ENCODE assay signal across 26 cellular contexts in the genomic region with DNA sequence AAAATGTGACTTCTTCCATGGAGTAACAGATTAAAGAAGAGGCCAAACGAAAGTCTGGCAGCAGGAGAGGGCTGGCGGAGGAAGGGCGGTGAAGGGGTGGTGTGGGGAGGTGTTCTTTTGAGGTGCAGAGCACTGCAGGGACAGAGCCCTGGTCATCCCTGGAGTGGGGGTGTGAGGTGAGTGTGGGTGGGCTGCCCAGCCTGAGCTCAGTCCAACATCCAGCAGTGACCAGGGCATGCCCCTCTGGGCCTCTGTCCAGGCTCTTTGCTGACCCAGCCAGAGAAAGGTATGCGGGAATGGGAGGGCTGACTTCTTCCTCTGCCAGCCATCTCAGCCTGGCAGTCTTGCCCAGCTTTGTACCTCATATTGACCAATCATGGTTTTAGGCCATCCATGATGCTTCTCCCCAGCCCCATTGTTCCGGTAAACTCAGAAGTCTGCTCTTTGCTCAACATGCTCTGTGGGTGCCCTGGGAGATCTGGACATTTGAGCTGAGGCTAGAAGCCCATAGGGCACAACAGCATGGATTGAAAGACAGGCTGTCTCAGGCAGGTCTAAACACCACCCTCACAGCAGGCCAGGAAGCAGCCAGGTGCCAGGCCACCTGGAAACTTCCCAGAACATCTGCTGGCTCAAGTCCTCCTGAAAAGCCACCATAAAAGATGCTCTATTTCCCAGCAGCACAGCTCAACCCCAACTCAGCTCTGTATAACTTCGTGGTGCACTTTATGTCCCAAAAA. TPM values are rescaled to one million over a fixed set of nuclear protein-coding genes. Genes with fewer than 3 reads are reported as not detected.
A peak's percentile ranks its signal among the peaks of the same experiment; 100 is the strongest.
DNase-seq lines count a peak whose midpoint lies in the region; ATAC-seq, FAIRE-seq and TF ChIP-seq lines count a peak whose summit lies in the region.
"Had no signal": no experiment of that assay in that cellular context is flagged by ENCODE, and none has a peak within 500 bp of the region (broad histone marks: within the 10 kb centered on the region; RNA-seq: fewer than 3 reads in every experiment).

No MANE protein-coding gene starts in this region.

- H3K9ac ChIP-seq in IMR-90 (ENCODE audit: low read depth, low read length) = no peak overlapping the region
- H3K9ac ChIP-seq: parathyroid adenoma had no signal

- H3K4me2 ChIP-seq in IMR-90 (ENCODE audit: low read depth, low read length) = no peak overlapping the region

- H3K9me3 ChIP-seq in IMR-90 (ENCODE audit: control insufficient read depth, insufficient read depth, low read length) (no peaks in the 10 kb centered on the region), upper lobe of left lung (no peaks in the 10 kb centered on the region)
- H3K9me3 ChIP-seq: adrenal gland, sigmoid colon, tibial nerve had no signal

- FAIRE-seq in bronchial epithelial cell (lab: Jason Lieb, UNC) = no peak
- FAIRE-seq: frontal cortex, G401.6, H54 had no signal

- POLR2A ChIA-PET in IMR-90 (lab: Charles Lee; ENCODE audit: unreplicated experiment) = no interaction called here

- H2AFZ ChIP-seq in IMR-90 (replicated peaks; ENCODE audit: low read length, poor library complexity) = no peak overlapping the region
- H2AFZ ChIP-seq: parathyroid adenoma had no signal

- H3K14ac ChIP-seq in IMR-90 (replicated peaks; ENCODE audit: low read depth, low read length) = no peak overlapping the region

- no peak overlapping the region for H3K4ac ChIP-seq in IMR-90 (ENCODE audit: low read depth, low read length)

- no peak overlapping the region for H4K5ac ChIP-seq in IMR-90 (ENCODE audit: low read depth, low read length)

- CTCF ChIA-PET in IMR-90 (lab: Yijun Ruan, JAX) = no interaction called here

- H4K91ac ChIP-seq in IMR-90 (ENCODE audit: insufficient read depth, low read depth, low read length) = no peak overlapping the region

- no peak for TF ChIP-seq POLR2A in IMR-90 (IDR thresholded peaks at IDR 0.05; ENCODE audit: low read depth, low read length)
- TF ChIP-seq POLR2A in upper lobe of left lung (IDR thresholded peaks at IDR 0.05) = no peak

- no peak for TF ChIP-seq CTCF in IMR-90 (conservative IDR thresholded peaks at IDR 0.05; ENCODE audit: low read depth, low read length)
- no peak for TF ChIP-seq CTCF in bronchial epithelial cell (IDR thresholded peaks at IDR 0.05; ENCODE audit: insufficient read depth, low read length, severe bottlenecking)
- TF ChIP-seq CTCF in GM13977 (IDR thresholded peaks at IDR 0.05; ENCODE audit: extremely low read depth, insufficient read depth, missing control alignments) = no peak
- TF ChIP-seq CTCF in upper lobe of left lung (IDR thresholded peaks at IDR 0.05) = no peak

- DNase-seq in COLO668 (lab: John Stamatoyannopoulos, UW; ENCODE audit: unreplicated experiment) (peak; percentile 19), IMR-90 (no peak), NCI-H345 treated with DMSO at 0.1 percent for 48 hours (lab: John Stamatoyannopoulos, UW; ENCODE audit: unreplicated experiment) (peak; percentile 57), bronchial epithelial cell (ENCODE audit: low read depth) (peak; percentile 27), GM13977 (ENCODE audit: low spot score) (no peak), upper lobe of left lung (no peak), LoVo (ENCODE audit: low spot score) (no peak)
- DNase-seq: activated CD4-positive, alpha-beta T cell treated with anti-CD3 and anti-CD28 coated beads for 4 hours; activated gamma-delta T cell; adrenal gland; central memory CD4-positive, alpha-beta T cell; dorsolateral prefrontal cortex; naive B cell; NCI-H187; sigmoid colon; stimulated activated naive CD4-positive, alpha-beta T cell had no signal

- BruUV-seq in IMR-90 (replicated peaks; lab: Mats Ljungman, UMichigan) = no TSS peak

- H3K27ac ChIP-seq in IMR-90 (ENCODE audit: insufficient read depth, low read length) (no peak overlapping the region), upper lobe of left lung (no peak overlapping the region)
- H3K27ac ChIP-seq: adrenal gland, parathyroid adenoma, sigmoid colon, tibial nerve had no signal

- no peak overlapping the region for H2BK20ac ChIP-seq in IMR-90 (ENCODE audit: low read depth, low read length)

- H3K79me1 ChIP-seq in IMR-90 (ENCODE audit: low read depth in 1 of 2, low read length in 2 of 2) = no peaks in the 10 kb centered on the region

- in situ Hi-C loops in IMR-90 (cut with MboI; ENCODE audit: low sequenced_read_pairs) (no loop called here), GM13977 (cut with MboI; ENCODE audit: low pct_unique_long_range_greater_than_20kb, low sequenced_read_pairs, unreplicated experiment) (no loop called here)

- H2BK120ac ChIP-seq in IMR-90 (ENCODE audit: low read depth, low read length) = no peak overlapping the region

- no peak overlapping the region for H2AK5ac ChIP-seq in IMR-90 (ENCODE audit: low read depth, low read length)

- no peak overlapping the region for H3K56ac ChIP-seq in IMR-90 (ENCODE audit: extremely low read depth, insufficient read depth, low read length)

- TF ChIP-seq RAD21 in IMR-90 (IDR thresholded peaks at IDR 0.05; ENCODE audit: low read length) = no peak

- H4K8ac ChIP-seq in IMR-90 (ENCODE audit: low read depth in 2 of 2, low read length in 2 of 2) = no peak overlapping the region

- H3K36me3 ChIP-seq in IMR-90 (ENCODE audit: control insufficient read depth, insufficient read depth, low read length) (peaks cover 20% of the 10 kb centered on the region), bronchial epithelial cell (ENCODE audit: control insufficient read depth, insufficient read depth, low read length) (no peaks in the 10 kb centered on the region), upper lobe of left lung (peaks cover 6 to 45% (median 31%) of the 10 kb centered on the region in 4 donors)

- no peak overlapping the region for H3K23ac ChIP-seq in IMR-90 (ENCODE audit: low read depth, low read length)

- H3K9me1 ChIP-seq in IMR-90 (ENCODE audit: insufficient read depth, low read length) = no peaks in the 10 kb centered on the region; the same call in 1 of the 2 replicates

- H3K4me1 ChIP-seq in IMR-90 (ENCODE audit: control insufficient read depth, insufficient read depth, low read length) (peaks cover 6% of the 10 kb centered on the region), upper lobe of left lung (peaks cover 0 to 4% (median 0%) of the 10 kb centered on the region in 4 donors)
- H3K4me1 ChIP-seq: adrenal gland, parathyroid adenoma had no signal

- no peak for TF ChIP-seq EP300 in upper lobe of left lung (IDR thresholded peaks at IDR 0.05)

- peak overlapping the region; percentile 34 for H2AK9ac ChIP-seq in IMR-90 (replicated peaks; ENCODE audit: low read depth, low read length, poor library complexity)

- H4K20me1 ChIP-seq in IMR-90 (ENCODE audit: insufficient read depth, low read length) = no peaks in the 10 kb centered on the region

- no peak for ATAC-seq in IMR-90 (ENCODE audit: low read depth)
- ATAC-seq in GM21390 (IDR thresholded peaks at IDR 0.05; ENCODE audit: unreplicated experiment) = no peak
- no peak for ATAC-seq in upper lobe of left lung (ENCODE audit: low FRiP score in 2 of 2)
- ATAC-seq: Panc1 had no signal

- intact Hi-C loops in IMR-90 (cut with micrococcal nuclease) = no loop called here

- dilution Hi-C loops in IMR-90 (cut with HindIII; ENCODE audit: low sequenced_read_pairs, unreplicated experiment) = no loop called here

- no peak overlapping the region for H2BK5ac ChIP-seq in IMR-90 (ENCODE audit: low read depth, low read length, poor library complexity, severe bottlenecking)

- WGBS in IMR-90 (ENCODE audit: extremely low coverage in 2 of 2, insufficient read length in 1 of 2), 2 experiments = 100% methylated on average over 1 of the region's 6 CpGs; no CpG with 5 or more reads in 1 of the 2 experiments
- 83 to 87% methylated on average over 6 of the region's 6 CpGs for WGBS in upper lobe of left lung, 2 donors

- H3K27me3 ChIP-seq in IMR-90 (ENCODE audit: control insufficient read depth, insufficient read depth, low read length) = no peaks in the 10 kb centered on the region
- peaks cover 5% of the 10 kb centered on the region for H3K27me3 ChIP-seq in bronchial epithelial cell (ENCODE audit: control insufficient read depth, insufficient read depth, low read length)
- no peaks in the 10 kb centered on the region for H3K27me3 ChIP-seq in upper lobe of left lung
- H3K27me3 ChIP-seq: adrenal gland, dorsolateral prefrontal cortex, sigmoid colon, tibial nerve had no signal

- H3K18ac ChIP-seq in IMR-90 (ENCODE audit: low read depth, low read length) = no peak overlapping the region

- no peak overlapping the region for H2BK15ac ChIP-seq in IMR-90 (ENCODE audit: low read depth, low read length)

- H3K4me3 ChIP-seq in IMR-90 (ENCODE audit: insufficient read depth, low read depth, low read length) (no peak overlapping the region), bronchial epithelial cell (ENCODE audit: low read depth, low read length) (no peak overlapping the region), upper lobe of left lung (no peak overlapping the region)
- H3K4me3 ChIP-seq: adrenal gland, dorsolateral prefrontal cortex, sigmoid colon, tibial nerve had no signal

TF ChIP-seq in IMR-90, 13 proteins besides CTCF, POLR2A, EP300 and RAD21 (continues in another document):
- no peak for TF ChIP-seq SMC3 (IDR thresholded peaks at IDR 0.05; ENCODE audit: low read depth, low read length)
- TF ChIP-seq, protein P1, sequence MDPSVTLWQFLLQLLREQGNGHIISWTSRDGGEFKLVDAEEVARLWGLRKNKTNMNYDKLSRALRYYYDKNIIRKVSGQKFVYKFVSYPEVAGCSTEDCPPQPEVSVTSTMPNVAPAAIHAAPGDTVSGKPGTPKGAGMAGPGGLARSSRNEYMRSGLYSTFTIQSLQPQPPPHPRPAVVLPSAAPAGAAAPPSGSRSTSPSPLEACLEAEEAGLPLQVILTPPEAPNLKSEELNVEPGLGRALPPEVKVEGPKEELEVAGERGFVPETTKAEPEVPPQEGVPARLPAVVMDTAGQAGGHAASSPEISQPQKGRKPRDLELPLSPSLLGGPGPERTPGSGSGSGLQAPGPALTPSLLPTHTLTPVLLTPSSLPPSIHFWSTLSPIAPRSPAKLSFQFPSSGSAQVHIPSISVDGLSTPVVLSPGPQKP (IDR thresholded peaks at IDR 0.05; ENCODE audit: borderline replicate concordance, low read depth, low read length) = no peak
- no peak for TF ChIP-seq BHLHE40 (IDR thresholded peaks at IDR 0.05; ENCODE audit: low read depth, low read length)
- no peak for TF ChIP-seq NFE2L2 (IDR thresholded peaks at IDR 0.05; ENCODE audit: low read depth, low read length)
- TF ChIP-seq CHD1 (IDR thresholded peaks at IDR 0.05; ENCODE audit: low read depth, low read length) = no peak

RNA-seq across cellular contexts. Expression of a gene that starts 25.9 kb away (rescaled TPM):
- under 0.01 TPM in 1 of 2 replicates, not detected in the other for total RNA-seq in IMR-90 (2012; rRNA removed)
- not detected in 2 replicates for polyA plus RNA-seq in IMR-90 (2012; rRNA removed)
- polyA plus RNA-seq in IMR-90 (2012; cell fraction: cytosol; rRNA removed) = not detected in 2 replicates
- polyA plus RNA-seq in IMR-90 (2012; cell fraction: nucleus; rRNA removed; ENCODE audit: low replicate concordance) = not detected in 2 replicates
- not detected in 2 replicates for total RNA-seq in bronchial epithelial cell
- total RNA-seq in upper lobe of left lung = 10 to 100 TPM in 1 of 6 donors, 1 to 10 TPM in 5; 2.1 to 10.2 (median 3.0) TPM
- total RNA-seq: frontal cortex, kidney epithelial cell, lung microvascular endothelial cell had no signal

RNA-seq across cellular contexts. Expression of a gene that starts 31.0 kb away (rescaled TPM):
- total RNA-seq in IMR-90 (2012; rRNA removed) (not detected in 2 replicates), bronchial epithelial cell (not detected in 2 replicates), upper lobe of left lung (under 1 TPM in 2 of 6 donors, not detected in 4; 0.11 to 0.13 TPM)
- polyA plus RNA-seq in IMR-90 (2012; rRNA removed) = not detected in 2 replicates
- polyA plus RNA-seq in IMR-90 (2012; cell fraction: cytosol; rRNA removed) = not detected in 2 replicates
- polyA plus RNA-seq in IMR-90 (2012; cell fraction: nucleus; rRNA removed; ENCODE audit: low replicate concordance) = not detected in 2 replicates
- total RNA-seq: kidney epithelial cell, lung microvascular endothelial cell, sigmoid colon had no signal
- polyA plus RNA-seq: adrenal gland, esophagus had no signal

Comparison
In these comparisons a context has a peak if more than half of its experiments do, and no peak if none do; other contexts are left out.
1. DNase-seq: peak in COLO668 (single experiment), NCI-H345 treated with DMSO at 0.1 percent for 48 hours (single experiment) and bronchial epithelial cell (single experiment); none in IMR-90 (single experiment), GM13977 (single experiment), upper lobe of left lung (0 of 2) and LoVo (single experiment).